In the genomic region with DNA sequence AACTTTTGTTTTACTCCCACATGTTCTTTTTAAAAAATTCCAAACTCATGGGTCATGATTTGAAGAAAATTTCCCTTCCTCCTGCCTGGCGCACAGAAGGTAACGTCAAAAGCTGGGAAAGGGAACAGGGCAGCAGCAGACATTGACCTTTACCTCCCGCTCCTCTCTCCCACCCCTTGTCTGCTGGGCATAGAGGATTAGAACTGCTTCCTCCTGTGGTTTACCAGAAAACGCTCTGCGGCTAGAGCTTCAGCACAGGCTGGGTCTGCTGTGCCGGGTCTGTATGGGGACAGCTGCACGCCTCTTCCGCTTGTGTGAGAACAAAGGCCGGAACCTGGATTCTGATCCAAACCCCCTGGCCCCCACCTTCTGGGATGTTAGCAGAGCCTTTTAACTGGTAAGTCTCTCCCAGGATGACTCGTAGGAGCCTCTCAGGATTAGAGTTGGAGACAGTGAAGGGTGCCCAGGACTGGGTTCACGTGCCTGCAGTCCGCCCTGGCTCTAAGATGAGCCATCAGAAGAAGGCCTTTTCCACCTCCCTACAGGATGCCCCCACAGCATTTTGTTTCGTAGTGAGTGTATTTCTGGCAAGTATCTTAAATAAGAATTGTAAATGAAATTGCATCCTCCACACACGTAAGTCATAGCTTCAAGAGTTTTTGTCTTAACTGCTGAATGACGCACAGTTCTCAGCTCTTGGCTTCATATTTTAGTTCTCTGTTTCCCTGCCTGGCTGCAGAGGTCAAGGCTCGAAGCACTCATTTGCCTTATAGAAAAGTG, we compare ENCODE assay signal across 8 cellular contexts. TPM values are rescaled to one million over a fixed set of nuclear protein-coding genes. Genes with fewer than 3 reads are reported as not detected.
DNase-seq lines count a peak whose midpoint lies in the region; ATAC-seq and TF ChIP-seq lines count a peak whose summit lies in the region.

No MANE protein-coding gene starts in this region.

- intact Hi-C loops in tibial artery (cut with DNase I; ENCODE audit: low total_unique reads) = loop anchor here (5.0 to 10.0 kb wide), 2 partner anchors 43 to 105 kb away; no protein-coding TSS in a partner anchor

- H3K27me3 Mint-ChIP-seq in nephron (ENCODE audit: low read depth) = peaks cover 7% of the 10 kb centered on the region

- ATAC-seq in HG02852 (IDR thresholded peaks at IDR 0.05; ENCODE audit: unreplicated experiment) = peak; percentile 51
- no peak for ATAC-seq in GM18511 (IDR thresholded peaks at IDR 0.05; ENCODE audit: unreplicated experiment)

- no peaks in the 10 kb centered on the region for H3K9me3 ChIP-seq in duodenal mucosa (ENCODE audit: control insufficient read depth in 1 of 2, low read length in 2 of 2)
- H3K9me3 ChIP-seq in tibial artery = no peaks in the 10 kb centered on the region

- H3K9ac ChIP-seq in duodenal mucosa (ENCODE audit: low read depth in 1 of 2, low read length in 2 of 2) = peak overlapping the region; percentile 16 to 35

- H3K36me3 ChIP-seq in duodenal mucosa (ENCODE audit: control insufficient read depth in 1 of 2, insufficient read depth in 2 of 2, low read length in 2 of 2) (no peaks in the 10 kb centered on the region), tibial artery (peaks cover 0 to 4% (median 1%) of the 10 kb centered on the region in 3 donors)

- DNase-seq in A172 (ENCODE audit: low spot score) (peak; percentile 45), tibial artery (peak in 1 of 2 donors; percentile 59), ecto neural progenitor cell (ENCODE audit: low spot score) (no peak)
- DNase-seq in activated CD4-positive, CD25-positive, alpha-beta regulatory T cell treated with anti-CD3 and anti-CD28 coated beads, Interleukin-2, amount 50 U/mL, for 72 hours = peak; percentile 50

- peak overlapping the region; percentile 12 to 69 (median 48) for H3K27ac Mint-ChIP-seq in nephron

- H3K4me3 ChIP-seq in duodenal mucosa (ENCODE audit: low read depth in 1 of 2, low read length in 2 of 2) (peak overlapping the region in 1 of 2 donors; percentile 6), tibial artery (peak overlapping the region; percentile 17)

- peaks cover 73 to 75% of the 10 kb centered on the region in 2 donors for H3K4me1 ChIP-seq in duodenal mucosa (ENCODE audit: control insufficient read depth in 1 of 2, insufficient read depth in 2 of 2, low read length in 2 of 2)
- H3K4me1 ChIP-seq in tibial artery = peaks cover 0 to 94% (median 83%) of the 10 kb centered on the region in 4 donors

- H3K9me3 Mint-ChIP-seq in nephron = no peaks in the 10 kb centered on the region

- TF ChIP-seq CTCF in nephron (IDR thresholded peaks at IDR 0.05; ENCODE audit: unreplicated experiment in 3 of 3) (no peak), tibial artery (IDR thresholded peaks at IDR 0.05) (no peak)

- H3K27ac ChIP-seq in duodenal mucosa (ENCODE audit: low read depth, low read length) (peak overlapping the region; percentile 30), tibial artery (peak overlapping the region; percentile 66 to 76)

- H3K36me3 Mint-ChIP-seq in nephron (ENCODE audit: low read depth) = peaks cover 29% of the 10 kb centered on the region

- peaks cover 52% of the 10 kb centered on the region for H3K4me1 Mint-ChIP-seq in nephron

- peak overlapping the region in 2 of 3 experiments; percentile 9 to 25 for H3K4me3 Mint-ChIP-seq in nephron

- H3K27me3 ChIP-seq in duodenal mucosa (ENCODE audit: control insufficient read depth in 1 of 2, insufficient read depth in 2 of 2, low read length in 2 of 2) (no peaks in the 10 kb centered on the region), tibial artery (no peaks in the 10 kb centered on the region)

RNA-seq across cellular contexts. Expression of a gene that starts 5.2 kb away (rescaled TPM):
- total RNA-seq in A172 (2014; rRNA removed; shearing (Covaris generic)) = 8.6 and 10.2 TPM in 2 replicates

RNA-seq across cellular contexts. Expression of a gene that starts 52.9 kb away (rescaled TPM):
- total RNA-seq in A172 (2014; rRNA removed; shearing (Covaris generic)) = 8.7 and 15.0 TPM in 2 replicates
